Comparison of ENCODE assay signal across 1 cellular context in genomic region chr10:110746254-110746826, GRCh38.
A peak's percentile ranks its signal among the peaks of the same experiment; 100 is the strongest.
TF ChIP-seq lines count a peak whose summit lies in the region.

No MANE protein-coding gene starts in this region.

TF ChIP-seq in GM12878, 131 proteins besides CTCF, POLR2A, EP300 and RAD21 (continued from another document):
- peak; percentile 34 for TF ChIP-seq SKIL (IDR thresholded peaks at IDR 0.05; ENCODE audit: low read depth, poor library complexity, severe bottlenecking)
- TF ChIP-seq POU2F2 (IDR thresholded peaks at IDR 0.05; ENCODE audit: borderline replicate concordance, low read depth, low read length), result 0 out of 3 replicates have a peak, but pooled peaks have one; percentile 20
- 0 out of 2 replicates have a peak, but pooled peaks have one; percentile 67 for TF ChIP-seq YY1 (IDR thresholded peaks at IDR 0.05; ENCODE audit: low read depth, low read length)
- TF ChIP-seq SIN3A (IDR thresholded peaks at IDR 0.05; ENCODE audit: low read depth, low read length), result no peak
- TF ChIP-seq LARP7 (IDR thresholded peaks at IDR 0.05), result peak; percentile 22; the same call in 1 of the 2 replicates
- TF ChIP-seq MEF2A (IDR thresholded peaks at IDR 0.05; ENCODE audit: insufficient read depth, low read depth, low read length), result 0 out of 2 replicates have a peak, but pooled peaks have one; percentile 24
- no peak for TF ChIP-seq SIX5 (IDR thresholded peaks at IDR 0.05; ENCODE audit: low read depth, low read length, severe bottlenecking)
- 0 out of 2 replicates have a peak, but pooled peaks have one; percentile 38 for TF ChIP-seq RUNX3 (IDR thresholded peaks at IDR 0.05; ENCODE audit: low read length)
- TF ChIP-seq GABPA (IDR thresholded peaks at IDR 0.05; ENCODE audit: low read depth), result no peak
- TF ChIP-seq KDM1A (IDR thresholded peaks at IDR 0.05; ENCODE audit: borderline replicate concordance), result no peak
- no peak for TF ChIP-seq CBX3 (IDR thresholded peaks at IDR 0.05; ENCODE audit: borderline replicate concordance, low read depth)
- no peak for TF ChIP-seq BACH1 (IDR thresholded peaks at IDR 0.05; ENCODE audit: borderline replicate concordance)
- TF ChIP-seq IKZF1 (conservative IDR thresholded peaks at IDR 0.05), result peak; percentile 88
- peak; percentile 67 for TF ChIP-seq RELB (IDR thresholded peaks at IDR 0.05; ENCODE audit: low read depth)
- TF ChIP-seq IRF4 (IDR thresholded peaks at IDR 0.05; ENCODE audit: low read depth, low read length), result peak; percentile 47; the same call in 1 of the 2 replicates
- peak; percentile 59; the same call in 1 of the 2 replicates for TF ChIP-seq RB1 (IDR thresholded peaks at IDR 0.05; ENCODE audit: borderline replicate concordance)
- peak; percentile 79 to 87 for TF ChIP-seq IKZF2 (IDR thresholded peaks at IDR 0.05)
- TF ChIP-seq HSF1 (IDR thresholded peaks at IDR 0.05; ENCODE audit: low read depth, low read length), result no peak
- TF ChIP-seq STAT1 (conservative IDR thresholded peaks at IDR 0.05), result 0 out of 2 replicates have a peak, but pooled peaks have one; percentile 71
- TF ChIP-seq PBX3 (IDR thresholded peaks at IDR 0.05; ENCODE audit: insufficient replicate concordance, low read depth, low read length), result no peak
